ENCODE assay signal across 8 cellular contexts in genomic region chr18:11387880-11388279, GRCh38.
DNase-seq lines count a peak whose midpoint lies in the region; ATAC-seq, FAIRE-seq and TF ChIP-seq lines count a peak whose summit lies in the region.

No MANE protein-coding gene starts in this region.

- H3K9me3 ChIP-seq in heart left ventricle, result no peaks in the 10 kb centered on the region

- H3K4me1 ChIP-seq in heart left ventricle, result no peaks in the 10 kb centered on the region

- no peak overlapping the region for H3K4me3 ChIP-seq in heart left ventricle

- intact Hi-C loops in heart left ventricle (cut with DNase I), result loop anchor here in 8 of 10 donors (2.0 to 10.0 kb wide), 4 partner anchors 76 to 223 kb away; no protein-coding TSS in a partner anchor

- 27 to 37% (median 30%) methylated on average over 4 of the region's 4 CpGs for WGBS in heart left ventricle, 4 donors

- peak; percentile 16 for DNase-seq in GM19239 (ENCODE audit: insufficient read length, low spot score)
- DNase-seq in RKO (ENCODE audit: low spot score), result peak; percentile 82
- peak; percentile 61 to 79 (median 74) for DNase-seq in heart left ventricle
- peak; percentile 51 for DNase-seq in ureter (ENCODE audit: low spot score)
- no peak for DNase-seq in amniotic stem cell (lab: John Stamatoyannopoulos, UW)

- H3K27me3 ChIP-seq in heart left ventricle, result no peaks in the 10 kb centered on the region

- ATAC-seq in heart left ventricle, result peak in 3 of 4 donors; percentile 79 to 87 (median 81)
- ATAC-seq in HG02885 (IDR thresholded peaks at IDR 0.05; ENCODE audit: poor library complexity, unreplicated experiment), result no peak
- ATAC-seq in HG02798 (IDR thresholded peaks at IDR 0.05; ENCODE audit: poor library complexity, unreplicated experiment), result no peak

- H3K27ac ChIP-seq in C4-2B (no peak overlapping the region), heart left ventricle (no peak overlapping the region)

- peak; percentile 77 for TF ChIP-seq CTCF in C4-2B (conservative IDR thresholded peaks at IDR 0.05)
- peak in 11 of 12 donors; percentile 38 to 65 (median 50) for TF ChIP-seq CTCF in heart left ventricle (IDR thresholded peaks at IDR 0.05)

- no peaks in the 10 kb centered on the region for H3K36me3 ChIP-seq in heart left ventricle

- no peak for TF ChIP-seq POLR2A in heart left ventricle (IDR thresholded peaks at IDR 0.05)

- no peak for FAIRE-seq in GM19239 (lab: Jason Lieb, UNC)

Comparison
In these comparisons a context has a peak if more than half of its experiments do, and no peak if none do; other contexts are left out.
1. ATAC-seq: peak in heart left ventricle (3 of 4); none in HG02885 (single experiment) and HG02798 (single experiment).